In genomic region chr17:50864747-50865059, GRCh38 we compare ENCODE assay signal across 8 cellular contexts. TPM values are rescaled to one million over a fixed set of nuclear protein-coding genes. Genes with fewer than 3 reads are reported as not detected.
DNase-seq lines count a peak whose midpoint lies in the region; ATAC-seq and TF ChIP-seq lines count a peak whose summit lies in the region.

No MANE protein-coding gene starts in this region.

- peak overlapping the region; percentile 98 for H3K27ac Mint-ChIP-seq in activated B cell treated with CpG ODN at 0.5 μM for 24 hours
- peak overlapping the region; percentile 99 for H3K27ac Mint-ChIP-seq in glutamatergic neuron (ENCODE audit: unreplicated experiment)

- H3K9me3 Mint-ChIP-seq in activated B cell treated with CpG ODN at 0.5 μM for 24 hours (no peaks in the 10 kb centered on the region), glutamatergic neuron (ENCODE audit: unreplicated experiment) (peaks cover 27% of the 10 kb centered on the region)

- no peaks in the 10 kb centered on the region for H3K27me3 Mint-ChIP-seq in activated B cell treated with CpG ODN at 0.5 μM for 24 hours
- peaks cover 21% of the 10 kb centered on the region for H3K27me3 Mint-ChIP-seq in glutamatergic neuron (ENCODE audit: unreplicated experiment)

- no peaks in the 10 kb centered on the region for H3K9me3 ChIP-seq in HAP-1

- ATAC-seq in activated B cell treated with CpG ODN at 0.5 μM for 24 hours (ENCODE audit: low read depth), result no peak
- no peak for ATAC-seq in GM19397 (IDR thresholded peaks at IDR 0.05; ENCODE audit: unreplicated experiment)

- CTCF ChIA-PET in activated B cell treated with CpG ODN at 0.5 μM for 24 hours (lab: Charles Lee), result interaction anchor here (2.7 to 4.5 kb wide), 2 partner anchors 12 to 92 kb away, joined by 10 to 37 read pairs; no protein-coding TSS in a partner anchor

- POLR2A ChIA-PET in activated B cell treated with CpG ODN at 0.5 μM for 24 hours (lab: Charles Lee), result interaction anchor here (1.0 to 5.8 kb wide), 8 partner anchors 11 to 146 kb away, joined by 4 to 205 read pairs (median 38); partner anchors contain the start of gene LUC7L3

- H3K4me1 Mint-ChIP-seq in activated B cell treated with CpG ODN at 0.5 μM for 24 hours, result peaks cover 40% of the 10 kb centered on the region
- peaks cover 26% of the 10 kb centered on the region for H3K4me1 Mint-ChIP-seq in glutamatergic neuron (ENCODE audit: low read depth, unreplicated experiment)

- no peaks in the 10 kb centered on the region for H3K27me3 ChIP-seq in HAP-1 (ENCODE audit: low read depth)

- H3K4me3 Mint-ChIP-seq in activated B cell treated with CpG ODN at 0.5 μM for 24 hours, result peak overlapping the region; percentile 99
- H3K4me3 Mint-ChIP-seq in glutamatergic neuron (ENCODE audit: unreplicated experiment), result peak overlapping the region; percentile 98

- in situ Hi-C loops in HAP-1 (cut with MboI; ENCODE audit: low sequenced_read_pairs), result loop anchor here (5.0 to 10.0 kb wide), 2 partner anchors 93 to 290 kb away; partner anchors contain the start of gene NME1

- TF ChIP-seq CTCF in activated B cell treated with CpG ODN at 0.5 μM for 24 hours (IDR thresholded peaks at IDR 0.05) (no peak), glutamatergic neuron (IDR thresholded peaks at IDR 0.05; ENCODE audit: partially characterized antibody, unreplicated experiment) (no peak)

- intact Hi-C loops in activated B cell treated with CpG ODN at 0.5 μM for 24 hours (cut with micrococcal nuclease), result loop anchor here (1.0 to 5.0 kb wide), 4 partner anchors 12 to 303 kb away; partner anchors contain the start of gene NME2

- H3K4me3 ChIP-seq in HAP-1 (peak overlapping the region; percentile 70), skin epidermis (peak overlapping the region; percentile 67 to 100 (median 97))

- peaks cover 15% of the 10 kb centered on the region for H3K36me3 ChIP-seq in HAP-1 (replicated peaks)

- peaks cover 23% of the 10 kb centered on the region for H3K4me1 ChIP-seq in HAP-1

- peaks cover 34% of the 10 kb centered on the region for H3K36me3 Mint-ChIP-seq in activated B cell treated with CpG ODN at 0.5 μM for 24 hours (ENCODE audit: low read depth)
- H3K36me3 Mint-ChIP-seq in glutamatergic neuron (ENCODE audit: unreplicated experiment), result no peaks in the 10 kb centered on the region

- DNase-seq in HAP-1 (ENCODE audit: low spot score in 2 of 2) (peak in 1 of 2 experiments; percentile 27), activated B cell treated with CpG ODN at 0.5 μM for 24 hours (no peak), glutamatergic neuron (no peak), D341Med (ENCODE audit: low spot score) (no peak), hypothalamus (lab: John Stamatoyannopoulos, UW) (no peak)
- DNase-seq in stimulated activated CD4-positive, alpha-beta T cell treated with anti-CD3 and anti-CD28 coated beads, Interleukin-4, amount 100 ng/mL, for 4 hours, result no peak

- peak overlapping the region; percentile 91 to 100 (median 98) for H3K27ac ChIP-seq in skin epidermis

RNA-seq across cellular contexts. Expression of gene TOB1, which starts 1.5 kb away (rescaled TPM):
- total RNA-seq in activated B cell treated with CpG ODN at 0.5 μM for 24 hours, result 18.8 and 20.4 TPM in 2 replicates
- 78.7 TPM for total RNA-seq in glutamatergic neuron (ENCODE audit: unreplicated experiment)

RNA-seq across cellular contexts. Expression of gene WFIKKN2, which starts 29.3 kb away (rescaled TPM):
- total RNA-seq in activated B cell treated with CpG ODN at 0.5 μM for 24 hours (not detected in 2 replicates), glutamatergic neuron (ENCODE audit: unreplicated experiment) (3.5 TPM)
